1 cellular context compared by ENCODE assay signal in the genomic region with DNA sequence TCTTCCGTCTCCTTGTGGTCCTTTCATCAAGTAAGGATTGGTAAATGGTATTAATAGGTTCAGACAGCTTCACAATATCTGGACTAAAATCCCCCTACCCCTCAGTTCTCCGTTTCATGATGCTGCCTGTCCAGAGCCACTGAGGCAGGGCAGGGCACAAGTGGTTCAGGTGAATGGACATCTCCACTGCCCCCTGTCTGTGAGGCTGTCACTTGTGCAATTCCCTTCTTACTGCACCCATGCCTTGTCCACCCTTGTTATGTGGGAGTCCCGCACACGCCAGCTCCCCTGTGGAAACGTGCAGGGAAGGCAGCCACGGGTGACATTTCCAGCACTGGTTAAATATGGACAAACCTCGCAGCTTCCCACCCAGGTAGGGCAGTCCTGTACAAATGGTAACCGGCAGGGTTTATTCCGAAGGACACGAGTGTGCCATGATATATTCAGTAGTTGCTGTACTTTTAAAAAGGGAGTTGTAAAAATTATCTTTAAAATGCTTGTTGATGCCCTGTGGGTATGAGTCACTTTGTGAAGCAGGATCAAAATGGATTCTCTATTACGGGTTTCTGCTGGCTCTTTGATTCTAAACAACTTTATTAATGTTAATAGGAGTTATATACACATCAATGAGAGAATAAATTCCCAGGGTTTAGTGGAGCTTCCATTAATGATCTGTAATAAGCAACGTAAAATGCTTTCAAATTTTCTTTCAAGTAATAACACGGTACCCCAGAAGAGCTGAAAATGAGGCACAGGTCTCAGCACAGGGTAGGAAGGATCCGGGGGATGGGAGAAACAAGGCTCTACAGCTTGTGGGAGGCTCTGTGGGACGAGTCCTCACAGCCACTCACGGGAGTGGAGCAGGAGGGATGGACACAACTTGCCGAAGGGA.
TF ChIP-seq lines count a peak whose summit lies in the region.

No MANE protein-coding gene starts in this region.

TF ChIP-seq in GM23338, 12 proteins besides CTCF, POLR2A, EP300 and RAD21 (continued from another document):
- TF ChIP-seq, protein P1, sequence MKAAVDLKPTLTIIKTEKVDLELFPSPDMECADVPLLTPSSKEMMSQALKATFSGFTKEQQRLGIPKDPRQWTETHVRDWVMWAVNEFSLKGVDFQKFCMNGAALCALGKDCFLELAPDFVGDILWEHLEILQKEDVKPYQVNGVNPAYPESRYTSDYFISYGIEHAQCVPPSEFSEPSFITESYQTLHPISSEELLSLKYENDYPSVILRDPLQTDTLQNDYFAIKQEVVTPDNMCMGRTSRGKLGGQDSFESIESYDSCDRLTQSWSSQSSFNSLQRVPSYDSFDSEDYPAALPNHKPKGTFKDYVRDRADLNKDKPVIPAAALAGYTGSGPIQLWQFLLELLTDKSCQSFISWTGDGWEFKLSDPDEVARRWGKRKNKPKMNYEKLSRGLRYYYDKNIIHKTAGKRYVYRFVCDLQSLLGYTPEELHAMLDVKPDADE (IDR thresholded peaks at IDR 0.05), result no peak
TF ChIP-seq in GM23338: peak in this region for 0.
